Comparison of ENCODE assay signal across 8 cellular contexts in the genomic region with DNA sequence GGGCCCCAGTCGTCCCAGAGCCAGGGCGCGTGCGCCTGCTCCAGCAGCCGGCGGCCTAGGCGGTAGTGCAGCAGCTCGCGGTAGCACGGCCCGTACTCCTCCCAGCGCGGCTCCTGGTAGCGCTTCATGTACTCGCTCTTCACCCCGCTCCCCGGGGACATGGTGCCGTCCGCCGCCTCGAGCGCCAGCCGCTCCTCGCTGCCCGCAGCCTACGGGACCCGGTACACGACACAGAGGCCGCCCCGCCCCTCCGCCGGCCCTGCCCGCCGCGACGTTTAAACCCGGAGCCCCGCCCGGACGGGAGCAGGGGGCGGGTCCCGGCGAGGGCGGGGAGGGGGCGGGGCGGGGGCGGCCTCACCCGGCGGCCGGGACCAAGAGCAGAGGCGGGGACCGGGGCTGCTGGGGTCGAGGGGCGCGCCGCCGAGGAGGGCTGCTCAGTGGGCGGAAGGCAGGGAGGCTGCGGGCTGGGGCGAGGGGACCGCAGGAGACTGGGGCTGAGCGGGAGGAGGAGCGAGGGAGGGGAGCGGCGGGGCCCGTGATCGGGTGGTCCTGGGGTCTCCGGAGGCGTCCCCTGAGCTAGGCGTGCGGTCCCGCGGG. TPM values are rescaled to one million over a fixed set of nuclear protein-coding genes. Genes with fewer than 3 reads are reported as not detected.
DNase-seq lines count a peak whose midpoint lies in the region; ATAC-seq and TF ChIP-seq lines count a peak whose summit lies in the region.

No MANE protein-coding gene starts in this region.

- peak; percentile 74 for ATAC-seq in GM21526 (IDR thresholded peaks at IDR 0.05; ENCODE audit: low FRiP score, unreplicated experiment)
- ATAC-seq in naive thymus-derived CD4-positive, alpha-beta T cell: peak; percentile 92
- peak; percentile 80 to 85 for ATAC-seq in stimulated activated naive B cell treated with anti-CD40 and anti-IgM and Interleukin-4, amounts not matched to agents 10 μg/mL and 1 μg/mL and 100 μg/mL, for 72 hours (replicated peaks)

- peaks cover 5 to 7% of the 10 kb centered on the region in 2 donors for H3K4me1 ChIP-seq in naive thymus-derived CD4-positive, alpha-beta T cell (ENCODE audit: control insufficient read depth in 2 of 2, insufficient read depth in 2 of 2, low read length in 2 of 2)

- H3K9me3 Mint-ChIP-seq in naive thymus-derived CD4-positive, alpha-beta T cell: peaks cover 0 to 4% (median 0%) of the 10 kb centered on the region in 11 donors
- peaks cover 0 to 1% of the 10 kb centered on the region in 2 donors for H3K9me3 Mint-ChIP-seq in stimulated activated naive B cell treated with anti-CD40 and anti-IgM and Interleukin-4, amounts not matched to agents 10 μg/mL and 1 μg/mL and 100 μg/mL, for 72 hours

- no peaks in the 10 kb centered on the region for H3K27me3 ChIP-seq in naive thymus-derived CD4-positive, alpha-beta T cell (ENCODE audit: control insufficient read depth in 2 of 2, insufficient read depth in 2 of 2, low read length in 2 of 2)

- H3K4me3 ChIP-seq in naive thymus-derived CD4-positive, alpha-beta T cell (ENCODE audit: low read length): peak overlapping the region; percentile 87

- H3K27ac ChIP-seq in naive thymus-derived CD4-positive, alpha-beta T cell (ENCODE audit: low read depth, low read length): peak overlapping the region; percentile 88

- POLR2A ChIA-PET in naive thymus-derived CD4-positive, alpha-beta T cell (lab: Charles Lee): interaction anchor here (0.6 to 2.9 kb wide), 12 partner anchors 11 to 217 kb away, joined by 3 to 16 read pairs (median 4); a partner anchor contains a TSS

- peaks cover 0 to 3% (median 0%) of the 10 kb centered on the region in 3 experiments for H3K36me3 ChIP-seq in naive thymus-derived CD4-positive, alpha-beta T cell (ENCODE audit: control insufficient read depth in 2 of 3, insufficient read depth in 3 of 3, low read length in 3 of 3)

- peaks cover 32 to 55% (median 46%) of the 10 kb centered on the region in 7 donors for H3K4me1 Mint-ChIP-seq in naive thymus-derived CD4-positive, alpha-beta T cell
- peaks cover 29 to 51% of the 10 kb centered on the region in 2 donors for H3K4me1 Mint-ChIP-seq in stimulated activated naive B cell treated with anti-CD40 and anti-IgM and Interleukin-4, amounts not matched to agents 10 μg/mL and 1 μg/mL and 100 μg/mL, for 72 hours

- peak overlapping the region; percentile 69 to 96 (median 91) for H3K4me3 Mint-ChIP-seq in naive thymus-derived CD4-positive, alpha-beta T cell
- H3K4me3 Mint-ChIP-seq in stimulated activated naive B cell treated with anti-CD40 and anti-IgM and Interleukin-4, amounts not matched to agents 10 μg/mL and 1 μg/mL and 100 μg/mL, for 72 hours: peak overlapping the region; percentile 90 to 91

- peak; percentile 89 for DNase-seq in DMS153 treated with DMSO at 0.1 percent for 48 hours (lab: John Stamatoyannopoulos, UW; ENCODE audit: unreplicated experiment)
- DNase-seq in HuH-7 (ENCODE audit: low spot score): peak; percentile 83
- DNase-seq in activated T-helper 1 cell treated with Interleukin-2 at 50 U/mL for 16 hours (ENCODE audit: low read depth): peak; percentile 75
- DNase-seq in fibroblast of gingiva (ENCODE audit: low read depth): peak; percentile 70
- peak; percentile 78 to 87 (median 84) for DNase-seq in naive thymus-derived CD4-positive, alpha-beta T cell
- DNase-seq in stimulated activated naive B cell treated with anti-CD40 and anti-IgM and Interleukin-4, amounts not matched to agents 10 μg/mL and 1 μg/mL and 100 μg/mL, for 72 hours: peak; percentile 71

- peaks cover 0 to 27% (median 8%) of the 10 kb centered on the region in 5 donors for H3K27me3 Mint-ChIP-seq in naive thymus-derived CD4-positive, alpha-beta T cell
- peaks cover 16 to 21% of the 10 kb centered on the region in 2 donors for H3K27me3 Mint-ChIP-seq in stimulated activated naive B cell treated with anti-CD40 and anti-IgM and Interleukin-4, amounts not matched to agents 10 μg/mL and 1 μg/mL and 100 μg/mL, for 72 hours

- intact Hi-C loops in naive thymus-derived CD4-positive, alpha-beta T cell (cut with micrococcal nuclease): loop anchor here (1.0 to 10.0 kb wide), 19 partner anchors 16 to 1632 kb away; a partner anchor contains a TSS

- no peaks in the 10 kb centered on the region for H3K9me3 ChIP-seq in naive thymus-derived CD4-positive, alpha-beta T cell (ENCODE audit: control insufficient read depth in 2 of 3, low read length in 3 of 3)

- peaks cover 0 to 24% (median 0%) of the 10 kb centered on the region in 5 donors for H3K36me3 Mint-ChIP-seq in naive thymus-derived CD4-positive, alpha-beta T cell
- peaks cover under 1 to 9% of the 10 kb centered on the region in 2 donors for H3K36me3 Mint-ChIP-seq in stimulated activated naive B cell treated with anti-CD40 and anti-IgM and Interleukin-4, amounts not matched to agents 10 μg/mL and 1 μg/mL and 100 μg/mL, for 72 hours

- peak overlapping the region in 5 of 9 donors; percentile 65 to 88 (median 74) for H3K27ac Mint-ChIP-seq in naive thymus-derived CD4-positive, alpha-beta T cell
- H3K27ac Mint-ChIP-seq in stimulated activated naive B cell treated with anti-CD40 and anti-IgM and Interleukin-4, amounts not matched to agents 10 μg/mL and 1 μg/mL and 100 μg/mL, for 72 hours: peak overlapping the region; percentile 90

- CTCF ChIA-PET in naive thymus-derived CD4-positive, alpha-beta T cell (lab: Charles Lee): no interaction called here

TF ChIP-seq in PFSK-1, 5 proteins besides CTCF, POLR2A, EP300 and RAD21:
- TF ChIP-seq FOXP2 (optimal IDR thresholded peaks at IDR 0.05; ENCODE audit: borderline replicate concordance, extremely low read depth, extremely low read length, insufficient read depth) (peak; percentile 55), TAF1 (IDR thresholded peaks at IDR 0.05; ENCODE audit: borderline replicate concordance, insufficient read depth, low read length) (peak; percentile 53; the same call in 1 of the 2 replicates), POLR2AphosphoS5 (IDR thresholded peaks at IDR 0.05; ENCODE audit: low read depth, low read length) (peak; percentile 64), SIN3A (IDR thresholded peaks at IDR 0.05; ENCODE audit: borderline replicate concordance, insufficient read depth, low read length) (peak; percentile 83; the same call in 1 of the 2 replicates)
- TF ChIP-seq, protein P1, sequence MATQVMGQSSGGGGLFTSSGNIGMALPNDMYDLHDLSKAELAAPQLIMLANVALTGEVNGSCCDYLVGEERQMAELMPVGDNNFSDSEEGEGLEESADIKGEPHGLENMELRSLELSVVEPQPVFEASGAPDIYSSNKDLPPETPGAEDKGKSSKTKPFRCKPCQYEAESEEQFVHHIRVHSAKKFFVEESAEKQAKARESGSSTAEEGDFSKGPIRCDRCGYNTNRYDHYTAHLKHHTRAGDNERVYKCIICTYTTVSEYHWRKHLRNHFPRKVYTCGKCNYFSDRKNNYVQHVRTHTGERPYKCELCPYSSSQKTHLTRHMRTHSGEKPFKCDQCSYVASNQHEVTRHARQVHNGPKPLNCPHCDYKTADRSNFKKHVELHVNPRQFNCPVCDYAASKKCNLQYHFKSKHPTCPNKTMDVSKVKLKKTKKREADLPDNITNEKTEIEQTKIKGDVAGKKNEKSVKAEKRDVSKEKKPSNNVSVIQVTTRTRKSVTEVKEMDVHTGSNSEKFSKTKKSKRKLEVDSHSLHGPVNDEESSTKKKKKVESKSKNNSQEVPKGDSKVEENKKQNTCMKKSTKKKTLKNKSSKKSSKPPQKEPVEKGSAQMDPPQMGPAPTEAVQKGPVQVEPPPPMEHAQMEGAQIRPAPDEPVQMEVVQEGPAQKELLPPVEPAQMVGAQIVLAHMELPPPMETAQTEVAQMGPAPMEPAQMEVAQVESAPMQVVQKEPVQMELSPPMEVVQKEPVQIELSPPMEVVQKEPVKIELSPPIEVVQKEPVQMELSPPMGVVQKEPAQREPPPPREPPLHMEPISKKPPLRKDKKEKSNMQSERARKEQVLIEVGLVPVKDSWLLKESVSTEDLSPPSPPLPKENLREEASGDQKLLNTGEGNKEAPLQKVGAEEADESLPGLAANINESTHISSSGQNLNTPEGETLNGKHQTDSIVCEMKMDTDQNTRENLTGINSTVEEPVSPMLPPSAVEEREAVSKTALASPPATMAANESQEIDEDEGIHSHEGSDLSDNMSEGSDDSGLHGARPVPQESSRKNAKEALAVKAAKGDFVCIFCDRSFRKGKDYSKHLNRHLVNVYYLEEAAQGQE (IDR thresholded peaks at IDR 0.05; ENCODE audit: insufficient read depth in 1 of 2, low read depth in 2 of 2, low read length in 2 of 2): no peak
TF ChIP-seq in PFSK-1: peak in this region for 4.

RNA-seq across cellular contexts. Expression of a gene that starts 0.4 kb away (rescaled TPM):
- polyA plus RNA-seq in PFSK-1 (2012; ENCODE audit: insufficient read length, low read depth): 3.8 TPM
- total RNA-seq in naive thymus-derived CD4-positive, alpha-beta T cell: 10 to 100 TPM; 10.7 to 13.9 (median 13.4) TPM
- polyA plus RNA-seq in naive thymus-derived CD4-positive, alpha-beta T cell: 1 to 10 TPM; 1.1 to 2.5 TPM

Comparison
In these comparisons a context has a peak if more than half of its experiments do, and no peak if none do; other contexts are left out.
1. Peak in every context shown above with its lines: DNase-seq, ATAC-seq, H3K4me3 ChIP-seq and H3K27ac ChIP-seq.